Comparison of ENCODE assay signal across 8 cellular contexts in the genomic region with DNA sequence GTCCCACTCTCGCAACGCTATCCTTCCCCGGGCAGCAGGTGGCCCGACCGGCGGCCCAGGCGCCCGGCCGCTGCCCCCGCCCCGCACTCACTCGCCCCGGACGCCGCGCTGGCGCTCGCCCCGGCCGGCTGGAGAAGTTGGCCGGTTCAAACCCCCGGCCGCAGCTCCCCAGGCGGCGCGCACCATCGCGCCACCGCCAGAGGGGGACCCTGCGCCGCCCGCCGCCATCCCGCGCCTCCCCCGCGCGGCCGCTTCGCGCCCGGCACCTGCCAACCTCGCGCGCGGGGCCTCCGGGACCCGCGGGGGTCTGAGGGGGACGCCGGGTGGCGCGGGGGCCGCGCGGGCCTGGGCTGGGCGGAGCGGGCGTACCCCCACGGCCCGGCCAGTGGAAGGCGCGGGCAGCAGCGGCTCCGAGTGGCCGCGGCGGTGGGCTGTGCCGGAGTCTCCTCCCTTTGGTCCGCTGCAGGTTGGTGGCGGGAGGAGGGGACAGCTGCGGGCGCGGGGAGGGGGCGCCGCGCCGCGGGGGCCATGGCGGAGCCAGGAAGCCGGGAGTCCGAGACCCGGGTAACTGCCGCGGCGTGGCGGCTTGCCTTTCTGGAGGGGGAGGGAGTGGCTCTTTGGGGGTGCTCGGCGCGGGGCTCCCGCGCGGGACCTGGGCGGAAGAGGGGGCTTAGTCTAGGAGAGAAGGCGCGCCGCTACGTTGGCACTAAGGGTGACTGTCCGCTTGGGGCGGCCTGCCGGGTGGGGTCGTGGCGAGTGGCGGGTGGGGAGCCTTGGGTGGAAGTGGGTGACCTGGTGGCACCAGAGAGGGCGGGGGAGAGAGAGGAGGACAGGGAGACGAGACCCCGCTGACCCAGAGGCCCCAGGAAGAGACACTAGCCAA. TPM values are rescaled to one million over a fixed set of nuclear protein-coding genes. Genes with fewer than 3 reads are reported as not detected.
DNase-seq lines count a peak whose midpoint lies in the region; ATAC-seq and TF ChIP-seq lines count a peak whose summit lies in the region.

A gene (plus strand): TSS at position 434 of the 883 bp plus-strand sequence. CDS start 95 bp downstream, at position 529.
A gene (minus strand): TSS at position 139 of the 883 bp plus-strand sequence. CDS start 715 bp downstream, outside the sequence.

- peak within 1 kb of the TSS; percentile 95 for H3K18ac ChIP-seq in mesendoderm (ENCODE audit: low read length)

- H3K79me2 ChIP-seq in mesendoderm (ENCODE audit: control insufficient read depth, insufficient read depth, low read length), result peaks cover 2% of the 10 kb centered on the region

- peak within 1 kb of the TSS; percentile 77 for H3K4ac ChIP-seq in mesendoderm (ENCODE audit: low read depth, low read length)

- no peaks in the 10 kb centered on the region for H3K9me3 Mint-ChIP-seq in activated CD4-positive, alpha-beta memory T cell treated with anti-CD3 and anti-CD28 coated beads, Interleukin-2, amount 10 ng/mL, durations not matched to agents 7 days and 5 days
- no peaks in the 10 kb centered on the region for H3K9me3 Mint-ChIP-seq in endothelial cell (ENCODE audit: unreplicated experiment)
- no peaks in the 10 kb centered on the region for H3K9me3 Mint-ChIP-seq in stimulated activated memory B cell treated with anti-CD40 and anti-IgM and Interleukin-4, amounts not matched to agents 10 μg/mL and 1 μg/mL and 100 μg/mL, for 72 hours

- H3K4me3 ChIP-seq in mesendoderm (ENCODE audit: low read length), result peak within 1 kb of the TSS; percentile 87

- no peaks in the 10 kb centered on the region for H3K27me3 ChIP-seq in mesendoderm (ENCODE audit: insufficient read depth, low read length, poor library complexity)

- no CpG with 5 or more reads among the region's 107 CpGs for WGBS in mesendoderm (ENCODE audit: extremely low coverage, insufficient coverage, low lambda C conversion rate)

- H3K4me2 ChIP-seq in mesendoderm (ENCODE audit: low read length), result peak within 1 kb of the TSS; percentile 99

- H2AK5ac ChIP-seq in mesendoderm (ENCODE audit: low read length), result no peak within 1 kb of the TSS

- no peaks in the 10 kb centered on the region for H3K4me1 ChIP-seq in mesendoderm (ENCODE audit: control insufficient read depth, low read depth, low read length)

- CTCF ChIA-PET in activated CD4-positive, alpha-beta memory T cell treated with anti-CD3 and anti-CD28 coated beads, Interleukin-2, amount 10 ng/mL, durations not matched to agents 7 days and 5 days (lab: Charles Lee), result interaction anchor here (0.6 to 3.1 kb wide), 9 partner anchors 17 to 178 kb away, joined by 3 to 14 read pairs (median 3); no protein-coding TSS in a partner anchor

- peak within 1 kb of the TSS; percentile 75 for H3K27ac ChIP-seq in mesendoderm (ENCODE audit: low read depth, low read length)

- DNase-seq in NCI-H2081 (lab: John Stamatoyannopoulos, UW), result peak; percentile 58 to 70
- no peak for DNase-seq in NCI-H2081 treated with DMSO at 0.1 percent for 48 hours (lab: John Stamatoyannopoulos, UW)
- DNase-seq in NCI-H2227 (lab: John Stamatoyannopoulos, UW; ENCODE audit: unreplicated experiment), result peak; percentile 79
- DNase-seq in activated CD4-positive, alpha-beta memory T cell treated with anti-CD3 and anti-CD28 coated beads, Interleukin-2, amount 10 ng/mL, durations not matched to agents 7 days and 5 days, result peak; percentile 63
- DNase-seq in endothelial cell (ENCODE audit: low spot score), result peak; percentile 76
- DNase-seq in mesendoderm, result peak; percentile 77

- H3K36me3 Mint-ChIP-seq in activated CD4-positive, alpha-beta memory T cell treated with anti-CD3 and anti-CD28 coated beads, Interleukin-2, amount 10 ng/mL, durations not matched to agents 7 days and 5 days (ENCODE audit: low read depth), result no peaks in the 10 kb centered on the region
- peaks cover 4% of the 10 kb centered on the region for H3K36me3 Mint-ChIP-seq in endothelial cell (ENCODE audit: low read depth, unreplicated experiment)
- peaks cover under 1% of the 10 kb centered on the region for H3K36me3 Mint-ChIP-seq in stimulated activated memory B cell treated with anti-CD40 and anti-IgM and Interleukin-4, amounts not matched to agents 10 μg/mL and 1 μg/mL and 100 μg/mL, for 72 hours

- H2BK15ac ChIP-seq in mesendoderm (replicated peaks; ENCODE audit: low read depth), result no peak within 1 kb of the TSS

- H3K56ac ChIP-seq in mesendoderm (ENCODE audit: low read length), result peak within 1 kb of the TSS; percentile 95

- H4K5ac ChIP-seq in mesendoderm (ENCODE audit: low read length), result no peak within 1 kb of the TSS

- no peak within 1 kb of the TSS for H2BK5ac ChIP-seq in mesendoderm (ENCODE audit: low read length)

- H2BK120ac ChIP-seq in mesendoderm (ENCODE audit: low read depth, low read length), result peak within 1 kb of the TSS; percentile 47

- peaks cover 20% of the 10 kb centered on the region for H3K4me1 Mint-ChIP-seq in activated CD4-positive, alpha-beta memory T cell treated with anti-CD3 and anti-CD28 coated beads, Interleukin-2, amount 10 ng/mL, durations not matched to agents 7 days and 5 days
- peaks cover 20% of the 10 kb centered on the region for H3K4me1 Mint-ChIP-seq in endothelial cell (ENCODE audit: unreplicated experiment)
- H3K4me1 Mint-ChIP-seq in stimulated activated memory B cell treated with anti-CD40 and anti-IgM and Interleukin-4, amounts not matched to agents 10 μg/mL and 1 μg/mL and 100 μg/mL, for 72 hours, result peaks cover 24% of the 10 kb centered on the region

- H3K9ac ChIP-seq in mesendoderm (ENCODE audit: low read length), result peak within 1 kb of the TSS; percentile 93

- peak within 1 kb of the TSS; percentile 90 for H3K4me3 Mint-ChIP-seq in activated CD4-positive, alpha-beta memory T cell treated with anti-CD3 and anti-CD28 coated beads, Interleukin-2, amount 10 ng/mL, durations not matched to agents 7 days and 5 days
- peak within 1 kb of the TSS; percentile 97 for H3K4me3 Mint-ChIP-seq in endothelial cell (ENCODE audit: unreplicated experiment)
- peak within 1 kb of the TSS; percentile 88 for H3K4me3 Mint-ChIP-seq in stimulated activated memory B cell treated with anti-CD40 and anti-IgM and Interleukin-4, amounts not matched to agents 10 μg/mL and 1 μg/mL and 100 μg/mL, for 72 hours

- no peaks in the 10 kb centered on the region for H3K27me3 Mint-ChIP-seq in activated CD4-positive, alpha-beta memory T cell treated with anti-CD3 and anti-CD28 coated beads, Interleukin-2, amount 10 ng/mL, durations not matched to agents 7 days and 5 days
- H3K27me3 Mint-ChIP-seq in endothelial cell (ENCODE audit: unreplicated experiment), result peaks cover 2% of the 10 kb centered on the region
- no peaks in the 10 kb centered on the region for H3K27me3 Mint-ChIP-seq in stimulated activated memory B cell treated with anti-CD40 and anti-IgM and Interleukin-4, amounts not matched to agents 10 μg/mL and 1 μg/mL and 100 μg/mL, for 72 hours

- H3K23ac ChIP-seq in mesendoderm (ENCODE audit: low read length), result peak within 1 kb of the TSS; percentile 66

- H3K79me1 ChIP-seq in mesendoderm (ENCODE audit: low read length), result peaks cover 25% of the 10 kb centered on the region

- peak within 1 kb of the TSS; percentile 87 for H4K8ac ChIP-seq in mesendoderm (ENCODE audit: low read depth, low read length)

- peaks cover 1% of the 10 kb centered on the region for H3K36me3 ChIP-seq in mesendoderm (ENCODE audit: control insufficient read depth, insufficient read depth, low read length)

- POLR2A ChIA-PET in activated CD4-positive, alpha-beta memory T cell treated with anti-CD3 and anti-CD28 coated beads, Interleukin-2, amount 10 ng/mL, durations not matched to agents 7 days and 5 days (lab: Charles Lee), result interaction anchor here (0.8 to 2.0 kb wide), 7 partner anchors 60 to 243 kb away, joined by 3 to 6 read pairs (median 4); a partner anchor contains a TSS

- peak within 1 kb of the TSS; percentile 74 for H3K27ac Mint-ChIP-seq in activated CD4-positive, alpha-beta memory T cell treated with anti-CD3 and anti-CD28 coated beads, Interleukin-2, amount 10 ng/mL, durations not matched to agents 7 days and 5 days
- peak within 1 kb of the TSS; percentile 92 for H3K27ac Mint-ChIP-seq in endothelial cell (ENCODE audit: unreplicated experiment)
- peak within 1 kb of the TSS; percentile 81 for H3K27ac Mint-ChIP-seq in stimulated activated memory B cell treated with anti-CD40 and anti-IgM and Interleukin-4, amounts not matched to agents 10 μg/mL and 1 μg/mL and 100 μg/mL, for 72 hours

- TF ChIP-seq CTCF in endothelial cell (IDR thresholded peaks at IDR 0.05; ENCODE audit: unreplicated experiment), result no peak

- peak; percentile 76 for ATAC-seq in HG02678 (IDR thresholded peaks at IDR 0.05; ENCODE audit: unreplicated experiment)
- ATAC-seq in stimulated activated memory B cell treated with anti-CD40 and anti-IgM and Interleukin-4, amounts not matched to agents 10 μg/mL and 1 μg/mL and 100 μg/mL, for 72 hours, result peak; percentile 87

RNA-seq across cellular contexts. Expression of the first gene that starts in this region (rescaled TPM):
- 10 to 100 TPM; 29.6 to 32.7 TPM for total RNA-seq in activated CD4-positive, alpha-beta memory T cell treated with anti-CD3 and anti-CD28 coated beads, Interleukin-2, amount 10 ng/mL, durations not matched to agents 7 days and 5 days
- total RNA-seq in endothelial cell (ENCODE audit: unreplicated experiment), result 78.7 TPM
- polyA plus RNA-seq in mesendoderm (2013, experiment 1 of 2), result 57.1 TPM
- 58.0 TPM for polyA plus RNA-seq in mesendoderm (2013, experiment 2 of 2)

RNA-seq across cellular contexts. Expression of the second gene that starts in this region (rescaled TPM):
- 1 to 10 TPM; 7.2 to 8.3 TPM for total RNA-seq in activated CD4-positive, alpha-beta memory T cell treated with anti-CD3 and anti-CD28 coated beads, Interleukin-2, amount 10 ng/mL, durations not matched to agents 7 days and 5 days
- total RNA-seq in endothelial cell (ENCODE audit: unreplicated experiment), result 39.0 TPM
- 13.0 TPM for polyA plus RNA-seq in mesendoderm (2013, experiment 1 of 2)
- 11.7 TPM for polyA plus RNA-seq in mesendoderm (2013, experiment 2 of 2)
